In the genomic region with DNA sequence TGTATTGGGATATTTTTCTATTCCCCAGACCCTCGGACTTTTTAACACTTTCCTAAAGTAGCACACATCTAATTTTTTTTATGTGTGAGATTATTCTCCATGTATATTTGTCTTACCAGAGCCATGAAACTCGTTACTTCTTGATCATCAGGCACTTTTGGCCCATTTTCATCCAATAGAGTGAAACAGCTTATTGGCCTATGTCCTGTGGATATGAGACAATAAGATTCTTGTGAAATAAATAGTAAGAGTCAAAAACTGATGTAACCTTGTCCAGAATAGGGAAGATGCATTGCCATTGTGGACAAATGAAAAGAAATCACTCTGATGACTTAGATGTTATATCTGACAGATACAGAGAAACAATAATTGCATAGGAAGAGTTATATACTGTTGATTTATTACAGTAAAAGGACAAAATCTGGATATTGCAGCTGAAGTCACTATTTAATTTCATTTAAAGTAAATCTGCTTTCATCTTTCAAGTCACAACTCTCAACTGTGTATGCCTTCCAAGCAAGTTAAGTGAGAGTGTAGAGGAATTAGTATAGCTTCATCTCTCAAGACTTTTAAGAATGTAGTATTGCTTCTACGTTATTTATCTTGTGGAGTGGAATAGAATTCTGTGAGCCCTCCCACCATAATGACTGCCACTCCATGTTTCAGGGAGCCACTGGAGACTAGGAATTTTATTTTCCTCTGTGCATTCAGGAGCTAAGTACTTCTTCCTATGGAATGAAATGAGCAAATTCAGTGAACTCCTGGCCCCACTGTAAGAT, we compare ENCODE assay signal across 17 cellular contexts.
A peak's percentile ranks its signal among the peaks of the same experiment; 100 is the strongest.
DNase-seq lines count a peak whose midpoint lies in the region; ATAC-seq and TF ChIP-seq lines count a peak whose summit lies in the region.
"Had no signal": no experiment of that assay in that cellular context is flagged by ENCODE, and none has a peak within 500 bp of the region (broad histone marks: within the 10 kb centered on the region; RNA-seq: fewer than 3 reads in every experiment).

No MANE protein-coding gene starts in this region.

- no peaks in the 10 kb centered on the region for H4K20me1 ChIP-seq in GM23248 (ENCODE audit: insufficient read depth)

- H3K4me1 ChIP-seq in GM23248 (ENCODE audit: insufficient read depth), result peaks cover 36% of the 10 kb centered on the region
- H3K4me1 ChIP-seq: A549 had no signal

- intact Hi-C loops in lower leg skin (cut with DNase I; ENCODE audit: low total_unique reads), result no loop called here

- no peak for ATAC-seq in HG03039 (IDR thresholded peaks at IDR 0.05; ENCODE audit: unreplicated experiment)
- ATAC-seq: A549; CD8-positive, alpha-beta T cell had no signal

- no peaks in the 10 kb centered on the region for H3K9me3 ChIP-seq in GM23248 (ENCODE audit: low read depth)
- H3K9me3 ChIP-seq: A549 had no signal

- no peaks in the 10 kb centered on the region for H3K27me3 ChIP-seq in GM23248 (replicated peaks; ENCODE audit: insufficient read depth)

- H3K4me3 Mint-ChIP-seq in chondrocyte (ENCODE audit: unreplicated experiment), result no peak overlapping the region
- H3K4me3 Mint-ChIP-seq: CD14-positive monocyte; CD8-positive, alpha-beta T cell; HFFc6 had no signal

- TF ChIP-seq CTCF in chondrocyte (IDR thresholded peaks at IDR 0.05), result no peak
- no peak for TF ChIP-seq CTCF in lower leg skin (IDR thresholded peaks at IDR 0.05)

- H3K36me3 Mint-ChIP-seq in chondrocyte (ENCODE audit: low read depth), result no peaks in the 10 kb centered on the region
- H3K36me3 Mint-ChIP-seq: CD14-positive monocyte; CD8-positive, alpha-beta T cell had no signal

- no peak overlapping the region for H3K4me2 ChIP-seq in GM23248 (ENCODE audit: unreplicated experiment)
- H3K4me2 ChIP-seq: A549 had no signal

- peaks cover 41% of the 10 kb centered on the region for H3K4me1 Mint-ChIP-seq in chondrocyte (ENCODE audit: low read depth)
- H3K4me1 Mint-ChIP-seq: CD14-positive monocyte had no signal

- H3K4me3 ChIP-seq in GM23248 (no peak overlapping the region), lower leg skin (ENCODE audit: low read depth, poor library complexity, severe bottlenecking) (no peak overlapping the region)
- H3K4me3 ChIP-seq: A549 had no signal

- in situ Hi-C loops in GM23248 (cut with MboI), result no loop called here

- H3K9me2 ChIP-seq in GM23248 (ENCODE audit: insufficient read depth), result no peaks in the 10 kb centered on the region

- peak overlapping the region; percentile 39 for H3K27ac Mint-ChIP-seq in chondrocyte (ENCODE audit: unreplicated experiment)
- H3K27ac Mint-ChIP-seq: CD14-positive monocyte; CD8-positive, alpha-beta T cell; HFFc6 had no signal

- H3F3A ChIP-seq in GM23248 (ENCODE audit: insufficient read depth), result peaks cover 15% of the 10 kb centered on the region

- H3K27me3 Mint-ChIP-seq in chondrocyte (ENCODE audit: low read depth), result no peaks in the 10 kb centered on the region

- no peak for TF ChIP-seq POLR2A in lower leg skin (IDR thresholded peaks at IDR 0.05)

- no peak overlapping the region for H3K9ac ChIP-seq in GM23248

- DNase-seq in GM23248 (peak; percentile 15), chondrocyte (ENCODE audit: low spot score) (no peak), kidney glomerular epithelial cell (lab: John Stamatoyannopoulos, UW) (peak; percentile 10), SHP77 treated with DMSO at 0.1 percent for 48 hours (lab: John Stamatoyannopoulos, UW) (no peak), NCI-H187 treated with DMSO at 0.1 percent for 48 hours (lab: John Stamatoyannopoulos, UW) (no peak), lower leg skin (ENCODE audit: low spot score in 2 of 2) (no peak)
- DNase-seq: CD8-positive, alpha-beta T cell; COR-L47; DMS153; DMS79 treated with DMSO at 0.1 percent for 48 hours; GF-D8; HCEC 1CT; HFFc6 had no signal

- 52 to 67% methylated on average over 3 of the region's 3 CpGs for WGBS in GM23248 (ENCODE audit: low coverage in 1 of 2, low lambda C conversion rate in 2 of 2, missing lambda C conversion rate in 2 of 2), 2 experiments
- 80 to 84% methylated on average over 3 of the region's 3 CpGs for WGBS in lower leg skin, 2 donors

- no peak overlapping the region for H2AFZ ChIP-seq in GM23248

- H3K79me2 ChIP-seq in GM23248 (ENCODE audit: insufficient read depth), result no peaks in the 10 kb centered on the region

- no peaks in the 10 kb centered on the region for H3K36me3 ChIP-seq in GM23248 (ENCODE audit: low read depth)

- H3K27ac ChIP-seq in GM23248, result no peak overlapping the region
- H3K27ac ChIP-seq: A549, HL-60 had no signal

- H3K9me3 Mint-ChIP-seq in chondrocyte (ENCODE audit: low read depth), result no peaks in the 10 kb centered on the region
- H3K9me3 Mint-ChIP-seq: CD8-positive, alpha-beta T cell; HFFc6 had no signal

Comparison
In these comparisons a context has a peak if more than half of its experiments do, and no peak if none do; other contexts are left out.
1. DNase-seq: peak in GM23248 (single experiment) and kidney glomerular epithelial cell (single experiment); none in chondrocyte (single experiment), SHP77 treated with DMSO at 0.1 percent for 48 hours (single experiment), NCI-H187 treated with DMSO at 0.1 percent for 48 hours (single experiment) and lower leg skin (0 of 2).